8 cellular contexts compared by ENCODE assay signal in genomic region chr7:21355406-21355874, GRCh38.
DNase-seq lines count a peak whose midpoint lies in the region; ATAC-seq and TF ChIP-seq lines count a peak whose summit lies in the region.

No MANE protein-coding gene starts in this region.

- H3K36me3 Mint-ChIP-seq in progenitor cell of endocrine pancreas (ENCODE audit: insufficient read depth): no peaks in the 10 kb centered on the region

- no peaks in the 10 kb centered on the region for H3K9me3 Mint-ChIP-seq in progenitor cell of endocrine pancreas (ENCODE audit: low read depth)

- no peak overlapping the region for H3K27ac Mint-ChIP-seq in progenitor cell of endocrine pancreas

- DNase-seq in RPMI8226: peak; percentile 84
- DNase-seq in germinal center (ENCODE audit: low spot score): peak; percentile 54
- DNase-seq in dedifferentiated amniotic fluid mesenchymal stem cell (ENCODE audit: extremely low spot score): no peak
- no peak for DNase-seq in progenitor cell of endocrine pancreas (ENCODE audit: low spot score, unreplicated experiment)
- no peak for DNase-seq in NCI-H345 treated with DMSO at 0.1 percent for 48 hours (lab: John Stamatoyannopoulos, UW; ENCODE audit: unreplicated experiment)

- no peak overlapping the region for H3K4me3 Mint-ChIP-seq in progenitor cell of endocrine pancreas (ENCODE audit: low read depth)

- peak; percentile 88 for ATAC-seq in GM18873 (IDR thresholded peaks at IDR 0.05; ENCODE audit: low FRiP score, unreplicated experiment)
- ATAC-seq in HG02885 (IDR thresholded peaks at IDR 0.05; ENCODE audit: poor library complexity, unreplicated experiment): peak; percentile 84
- no peak for ATAC-seq in SK-N-SH treated with all-trans-retinoic acid at 6 μM for 48 hours

- H3K27me3 Mint-ChIP-seq in progenitor cell of endocrine pancreas: peaks cover 6% of the 10 kb centered on the region

- no peak for TF ChIP-seq CTCF in progenitor cell of endocrine pancreas (IDR thresholded peaks at IDR 0.05; ENCODE audit: unreplicated experiment)

- H3K4me1 Mint-ChIP-seq in progenitor cell of endocrine pancreas (ENCODE audit: low read depth): no peaks in the 10 kb centered on the region

TF ChIP-seq in SK-N-SH treated with all-trans-retinoic acid at 6 μM for 48 hours, 23 proteins besides CTCF, POLR2A, EP300 and RAD21:
- TF ChIP-seq TSHZ2 (CRISPR knock-in tag; IDR thresholded peaks at IDR 0.05) (no peak), ZFP30 (CRISPR knock-in tag; IDR thresholded peaks at IDR 0.05) (no peak)

Comparison
In these comparisons a context has a peak if more than half of its experiments do, and no peak if none do; other contexts are left out.
1. DNase-seq: peak in RPMI8226 (single experiment) and germinal center (single experiment); none in dedifferentiated amniotic fluid mesenchymal stem cell (single experiment), progenitor cell of endocrine pancreas (single experiment) and NCI-H345 treated with DMSO at 0.1 percent for 48 hours (single experiment).